Comparison of ENCODE assay signal across 1 cellular context in genomic region chr7:44473295-44473694, GRCh38.
TF ChIP-seq lines count a peak whose summit lies in the region.

No MANE protein-coding gene starts in this region.

TF ChIP-seq in HepG2, 621 proteins besides CTCF, POLR2A, EP300 and RAD21 (continued from another document and continues in another):
- TF ChIP-seq, protein P1, sequence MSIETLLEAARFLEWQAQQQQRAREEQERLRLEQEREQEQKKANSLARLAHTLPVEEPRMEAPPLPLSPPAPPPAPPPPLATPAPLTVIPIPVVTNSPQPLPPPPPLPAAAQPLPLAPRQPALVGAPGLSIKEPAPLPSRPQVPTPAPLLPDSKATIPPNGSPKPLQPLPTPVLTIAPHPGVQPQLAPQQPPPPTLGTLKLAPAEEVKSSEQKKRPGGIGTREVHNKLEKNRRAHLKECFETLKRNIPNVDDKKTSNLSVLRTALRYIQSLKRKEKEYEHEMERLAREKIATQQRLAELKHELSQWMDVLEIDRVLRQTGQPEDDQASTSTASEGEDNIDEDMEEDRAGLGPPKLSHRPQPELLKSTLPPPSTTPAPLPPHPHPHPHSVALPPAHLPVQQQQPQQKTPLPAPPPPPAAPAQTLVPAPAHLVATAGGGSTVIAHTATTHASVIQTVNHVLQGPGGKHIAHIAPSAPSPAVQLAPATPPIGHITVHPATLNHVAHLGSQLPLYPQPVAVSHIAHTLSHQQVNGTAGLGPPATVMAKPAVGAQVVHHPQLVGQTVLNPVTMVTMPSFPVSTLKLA (IDR thresholded peaks at IDR 0.05): no peak
- TF ChIP-seq ZNF713 (CRISPR knock-in tag; IDR thresholded peaks at IDR 0.05) (no peak), ZNF616 (CRISPR knock-in tag; IDR thresholded peaks at IDR 0.05; ENCODE audit: low read depth) (no peak), MLLT10 (CRISPR knock-in tag; IDR thresholded peaks at IDR 0.05) (no peak), FOXP4 (CRISPR knock-in tag; IDR thresholded peaks at IDR 0.05) (peak; percentile 95), GTF3A (CRISPR knock-in tag; conservative IDR thresholded peaks at IDR 0.05) (no peak), ZFP62 (CRISPR knock-in tag; IDR thresholded peaks at IDR 0.05) (no peak), HMGA1 (CRISPR knock-in tag; conservative IDR thresholded peaks at IDR 0.05) (no peak), FOXM1 (CRISPR knock-in tag; IDR thresholded peaks at IDR 0.05) (no peak), ZBTB43 (CRISPR knock-in tag; conservative IDR thresholded peaks at IDR 0.05) (peak; percentile 93), MTF2 (CRISPR knock-in tag; IDR thresholded peaks at IDR 0.05; ENCODE audit: borderline replicate concordance) (no peak), IKZF4 (CRISPR knock-in tag; IDR thresholded peaks at IDR 0.05; ENCODE audit: borderline replicate concordance, low read depth, not compliant biosample characterization) (no peak), FOXC1 (CRISPR knock-in tag; IDR thresholded peaks at IDR 0.05; ENCODE audit: borderline replicate concordance) (no peak), ZNF792 (CRISPR knock-in tag; IDR thresholded peaks at IDR 0.05) (peak; percentile 99), ZNF749 (CRISPR knock-in tag; IDR thresholded peaks at IDR 0.05; ENCODE audit: borderline replicate concordance) (no peak), ZNF496 (CRISPR knock-in tag; IDR thresholded peaks at IDR 0.05; ENCODE audit: insufficient replicate concordance) (no peak), ZNF816 (CRISPR knock-in tag; IDR thresholded peaks at IDR 0.05; ENCODE audit: borderline replicate concordance) (0 out of 2 replicates have a peak, but pooled peaks have one; percentile 28), ZNF232 (CRISPR knock-in tag; IDR thresholded peaks at IDR 0.05; ENCODE audit: borderline replicate concordance) (no peak), ZNF510 (CRISPR knock-in tag; IDR thresholded peaks at IDR 0.05; ENCODE audit: low read depth) (no peak), ERF (CRISPR knock-in tag; IDR thresholded peaks at IDR 0.05) (peak; percentile 69), CREM (IDR thresholded peaks at IDR 0.05) (peak; percentile 51; the same call in 1 of the 2 replicates), CREM (CRISPR knock-in tag; IDR thresholded peaks at IDR 0.05) (no peak), ZNF124 (CRISPR knock-in tag; IDR thresholded peaks at IDR 0.05) (no peak), ZNF329 (CRISPR knock-in tag; IDR thresholded peaks at IDR 0.05; ENCODE audit: low read depth) (no peak), ZNF547 (CRISPR knock-in tag; IDR thresholded peaks at IDR 0.05) (no peak), ZNF501 (CRISPR knock-in tag; IDR thresholded peaks at IDR 0.05) (no peak), DMAP1 (CRISPR knock-in tag; IDR thresholded peaks at IDR 0.05) (peak; percentile 57), ELF1 (CRISPR knock-in tag; IDR thresholded peaks at IDR 0.05) (peak; percentile 77), KDM5A (IDR thresholded peaks at IDR 0.05; ENCODE audit: borderline replicate concordance, low read length) (no peak), ELF3 (CRISPR knock-in tag; IDR thresholded peaks at IDR 0.05) (peak; percentile 98), SMAD3 (CRISPR knock-in tag; IDR thresholded peaks at IDR 0.05) (no peak), PBX2 (CRISPR knock-in tag; IDR thresholded peaks at IDR 0.05) (no peak), ZNF850 (CRISPR knock-in tag; conservative IDR thresholded peaks at IDR 0.05) (no peak), JUND (CRISPR knock-in tag; IDR thresholded peaks at IDR 0.05) (no peak), ZNF776 (CRISPR knock-in tag; IDR thresholded peaks at IDR 0.05) (no peak), DNMT1 (CRISPR knock-in tag; IDR thresholded peaks at IDR 0.05) (no peak), ARID3A (IDR thresholded peaks at IDR 0.05; ENCODE audit: low read depth, low read length) (0 out of 2 replicates have a peak, but pooled peaks have one; percentile 28), ZIK1 (CRISPR knock-in tag; IDR thresholded peaks at IDR 0.05; ENCODE audit: borderline replicate concordance, low read depth) (no peak)
- TF ChIP-seq, protein P2, sequence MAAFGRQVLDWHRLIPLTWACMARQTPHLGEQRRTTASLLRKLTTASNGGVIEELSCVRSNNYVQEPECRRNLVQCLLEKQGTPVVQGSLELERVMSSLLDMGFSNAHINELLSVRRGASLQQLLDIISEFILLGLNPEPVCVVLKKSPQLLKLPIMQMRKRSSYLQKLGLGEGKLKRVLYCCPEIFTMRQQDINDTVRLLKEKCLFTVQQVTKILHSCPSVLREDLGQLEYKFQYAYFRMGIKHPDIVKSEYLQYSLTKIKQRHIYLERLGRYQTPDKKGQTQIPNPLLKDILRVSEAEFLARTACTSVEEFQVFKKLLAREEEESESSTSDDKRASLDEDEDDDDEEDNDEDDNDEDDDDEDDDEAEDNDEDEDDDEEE (CRISPR knock-in tag; IDR thresholded peaks at IDR 0.05): no peak
- TF ChIP-seq, protein P3, sequence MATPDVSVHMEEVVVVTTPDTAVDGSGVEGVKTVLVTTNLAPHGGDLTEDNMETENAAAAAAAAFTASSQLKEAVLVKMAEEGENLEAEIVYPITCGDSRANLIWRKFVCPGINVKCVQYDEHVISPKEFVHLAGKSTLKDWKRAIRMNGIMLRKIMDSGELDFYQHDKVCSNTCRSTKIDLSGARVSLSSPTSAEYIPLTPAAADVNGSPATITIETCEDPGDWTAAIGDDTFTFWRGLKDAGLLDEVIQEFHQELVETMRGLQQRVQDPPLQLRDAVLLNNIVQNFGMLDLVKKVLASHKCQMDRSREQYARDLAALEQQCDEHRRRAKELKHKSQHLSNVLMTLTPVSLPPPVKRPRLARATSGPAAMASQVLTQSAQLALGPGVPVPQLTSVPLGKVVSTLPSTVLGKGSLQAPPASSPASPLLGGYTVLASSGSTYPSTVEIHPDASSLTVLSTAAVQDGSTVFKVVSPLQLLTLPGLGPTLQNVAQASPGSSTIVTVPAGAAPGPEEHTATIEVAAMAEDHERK (CRISPR knock-in tag; IDR thresholded peaks at IDR 0.05; ENCODE audit: low read depth): no peak
- TF ChIP-seq, protein P4, sequence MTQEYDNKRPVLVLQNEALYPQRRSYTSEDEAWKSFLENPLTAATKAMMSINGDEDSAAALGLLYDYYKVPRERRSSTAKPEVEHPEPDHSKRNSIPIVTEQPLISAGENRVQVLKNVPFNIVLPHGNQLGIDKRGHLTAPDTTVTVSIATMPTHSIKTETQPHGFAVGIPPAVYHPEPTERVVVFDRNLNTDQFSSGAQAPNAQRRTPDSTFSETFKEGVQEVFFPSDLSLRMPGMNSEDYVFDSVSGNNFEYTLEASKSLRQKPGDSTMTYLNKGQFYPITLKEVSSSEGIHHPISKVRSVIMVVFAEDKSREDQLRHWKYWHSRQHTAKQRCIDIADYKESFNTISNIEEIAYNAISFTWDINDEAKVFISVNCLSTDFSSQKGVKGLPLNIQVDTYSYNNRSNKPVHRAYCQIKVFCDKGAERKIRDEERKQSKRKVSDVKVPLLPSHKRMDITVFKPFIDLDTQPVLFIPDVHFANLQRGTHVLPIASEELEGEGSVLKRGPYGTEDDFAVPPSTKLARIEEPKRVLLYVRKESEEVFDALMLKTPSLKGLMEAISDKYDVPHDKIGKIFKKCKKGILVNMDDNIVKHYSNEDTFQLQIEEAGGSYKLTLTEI (CRISPR knock-in tag; conservative IDR thresholded peaks at IDR 0.05): no peak
- TF ChIP-seq, protein P5, sequence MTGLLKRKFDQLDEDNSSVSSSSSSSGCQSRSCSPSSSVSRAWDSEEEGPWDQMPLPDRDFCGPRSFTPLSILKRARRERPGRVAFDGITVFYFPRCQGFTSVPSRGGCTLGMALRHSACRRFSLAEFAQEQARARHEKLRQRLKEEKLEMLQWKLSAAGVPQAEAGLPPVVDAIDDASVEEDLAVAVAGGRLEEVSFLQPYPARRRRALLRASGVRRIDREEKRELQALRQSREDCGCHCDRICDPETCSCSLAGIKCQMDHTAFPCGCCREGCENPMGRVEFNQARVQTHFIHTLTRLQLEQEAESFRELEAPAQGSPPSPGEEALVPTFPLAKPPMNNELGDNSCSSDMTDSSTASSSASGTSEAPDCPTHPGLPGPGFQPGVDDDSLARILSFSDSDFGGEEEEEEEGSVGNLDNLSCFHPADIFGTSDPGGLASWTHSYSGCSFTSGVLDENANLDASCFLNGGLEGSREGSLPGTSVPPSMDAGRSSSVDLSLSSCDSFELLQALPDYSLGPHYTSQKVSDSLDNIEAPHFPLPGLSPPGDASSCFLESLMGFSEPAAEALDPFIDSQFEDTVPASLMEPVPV (CRISPR knock-in tag; IDR thresholded peaks at IDR 0.05): no peak
- TF ChIP-seq, protein P6, sequence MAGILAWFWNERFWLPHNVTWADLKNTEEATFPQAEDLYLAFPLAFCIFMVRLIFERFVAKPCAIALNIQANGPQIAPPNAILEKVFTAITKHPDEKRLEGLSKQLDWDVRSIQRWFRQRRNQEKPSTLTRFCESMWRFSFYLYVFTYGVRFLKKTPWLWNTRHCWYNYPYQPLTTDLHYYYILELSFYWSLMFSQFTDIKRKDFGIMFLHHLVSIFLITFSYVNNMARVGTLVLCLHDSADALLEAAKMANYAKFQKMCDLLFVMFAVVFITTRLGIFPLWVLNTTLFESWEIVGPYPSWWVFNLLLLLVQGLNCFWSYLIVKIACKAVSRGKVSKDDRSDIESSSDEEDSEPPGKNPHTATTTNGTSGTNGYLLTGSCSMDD (CRISPR knock-in tag; IDR thresholded peaks at IDR 0.05): no peak
- TF ChIP-seq, protein P7, sequence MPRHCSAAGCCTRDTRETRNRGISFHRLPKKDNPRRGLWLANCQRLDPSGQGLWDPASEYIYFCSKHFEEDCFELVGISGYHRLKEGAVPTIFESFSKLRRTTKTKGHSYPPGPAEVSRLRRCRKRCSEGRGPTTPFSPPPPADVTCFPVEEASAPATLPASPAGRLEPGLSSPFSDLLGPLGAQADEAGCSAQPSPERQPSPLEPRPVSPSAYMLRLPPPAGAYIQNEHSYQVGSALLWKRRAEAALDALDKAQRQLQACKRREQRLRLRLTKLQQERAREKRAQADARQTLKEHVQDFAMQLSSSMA (CRISPR knock-in tag; IDR thresholded peaks at IDR 0.05): no peak
- TF ChIP-seq, protein P8, sequence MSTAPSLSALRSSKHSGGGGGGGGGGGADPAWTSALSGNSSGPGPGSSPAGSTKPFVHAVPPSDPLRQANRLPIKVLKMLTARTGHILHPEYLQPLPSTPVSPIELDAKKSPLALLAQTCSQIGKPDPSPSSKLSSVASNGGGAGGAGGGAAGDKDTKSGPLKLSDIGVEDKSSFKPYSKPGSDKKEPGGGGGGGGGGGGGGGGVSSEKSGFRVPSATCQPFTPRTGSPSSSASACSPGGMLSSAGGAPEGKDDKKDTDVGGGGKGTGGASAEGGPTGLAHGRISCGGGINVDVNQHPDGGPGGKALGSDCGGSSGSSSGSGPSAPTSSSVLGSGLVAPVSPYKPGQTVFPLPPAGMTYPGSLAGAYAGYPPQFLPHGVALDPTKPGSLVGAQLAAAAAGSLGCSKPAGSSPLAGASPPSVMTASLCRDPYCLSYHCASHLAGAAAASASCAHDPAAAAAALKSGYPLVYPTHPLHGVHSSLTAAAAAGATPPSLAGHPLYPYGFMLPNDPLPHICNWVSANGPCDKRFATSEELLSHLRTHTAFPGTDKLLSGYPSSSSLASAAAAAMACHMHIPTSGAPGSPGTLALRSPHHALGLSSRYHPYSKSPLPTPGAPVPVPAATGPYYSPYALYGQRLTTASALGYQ (CRISPR knock-in tag; IDR thresholded peaks at IDR 0.05): no peak
